In genomic region chr6:34663371-34663770, GRCh38 we compare ENCODE assay signal across 14 cellular contexts. TPM values are rescaled to one million over a fixed set of nuclear protein-coding genes. Genes with fewer than 3 reads are reported as not detected.
A peak's percentile ranks its signal among the peaks of the same experiment; 100 is the strongest.
DNase-seq lines count a peak whose midpoint lies in the region; ATAC-seq and TF ChIP-seq lines count a peak whose summit lies in the region.
"Had no signal": no experiment of that assay in that cellular context is flagged by ENCODE, and none has a peak within 500 bp of the region (broad histone marks: within the 10 kb centered on the region; RNA-seq: fewer than 3 reads in every experiment).

No MANE protein-coding gene starts in this region.

- peak overlapping the region; percentile 59 for H3K27ac ChIP-seq in hepatocyte
- peak overlapping the region in 4 of 12 donors; percentile 39 to 84 (median 40) for H3K27ac ChIP-seq in heart left ventricle
- H3K27ac ChIP-seq: VCaP had no signal

- no peak for TF ChIP-seq CTCF in hepatocyte (IDR thresholded peaks at IDR 0.05; ENCODE audit: poor library complexity)
- TF ChIP-seq CTCF in heart left ventricle (IDR thresholded peaks at IDR 0.05) = no peak

- H3K9me3 ChIP-seq in T-helper 17 cell (ENCODE audit: control insufficient read depth, low read length, poor library complexity, severe bottlenecking) (no peaks in the 10 kb centered on the region), hepatocyte (ENCODE audit: low read depth) (no peaks in the 10 kb centered on the region), heart left ventricle (no peaks in the 10 kb centered on the region)
- H3K9me3 ChIP-seq: thoracic aorta had no signal

- H3K79me2 ChIP-seq in hepatocyte = peaks cover 97% of the 10 kb centered on the region

- no peak overlapping the region for H3K4me2 ChIP-seq in hepatocyte

- POLR2A ChIA-PET in activated CD4-positive, alpha-beta T cell treated with anti-CD3 and anti-CD28 coated beads, Interleukin-2, amount 10 ng/mL, durations not matched to agents 7 days and 5 days (lab: Charles Lee) = no interaction called here

- H3K4me1 ChIP-seq in hepatocyte (ENCODE audit: insufficient read depth) = peaks cover 19% of the 10 kb centered on the region
- H3K4me1 ChIP-seq in heart left ventricle = peaks cover 0 to 74% (median 37%) of the 10 kb centered on the region in 12 donors

- DNase-seq in activated CD4-positive, alpha-beta T cell treated with anti-CD3 and anti-CD28 coated beads, Interleukin-2, amount 10 ng/mL, durations not matched to agents 7 days and 5 days = no peak
- no peak for DNase-seq in activated CD4-positive, alpha-beta T cell treated with anti-CD3 and anti-CD28 coated beads for 4 hours
- DNase-seq in T-helper 17 cell (no peak), hepatocyte (ENCODE audit: low spot score) (no peak), mucosa of gallbladder (ENCODE audit: low spot score) (no peak), heart left ventricle (no peak)
- no peak for DNase-seq in stimulated activated naive B cell treated with anti-CD40 and anti-IgM and Interleukin-4, amounts not matched to agents 10 μg/mL and 1 μg/mL and 100 μg/mL, for 72 hours
- DNase-seq in activated effector memory CD4-positive, alpha-beta T cell treated with anti-CD3 and anti-CD28 coated beads, Interleukin-2, amount 50 U/mL, for 16 hours = no peak
- DNase-seq: left cardiac atrium, NCI-H1694, NCI-H524 treated with DMSO at 0.1 percent for 48 hours, SIG-M5 had no signal

- H3K9me3 Mint-ChIP-seq in activated CD4-positive, alpha-beta T cell treated with anti-CD3 and anti-CD28 coated beads, Interleukin-2, amount 10 ng/mL, durations not matched to agents 7 days and 5 days = peaks cover 4% of the 10 kb centered on the region
- no peaks in the 10 kb centered on the region for H3K9me3 Mint-ChIP-seq in stimulated activated naive B cell treated with anti-CD40 and anti-IgM and Interleukin-4, amounts not matched to agents 10 μg/mL and 1 μg/mL and 100 μg/mL, for 72 hours

- H4K20me1 ChIP-seq in hepatocyte (ENCODE audit: insufficient read depth, poor library complexity, severe bottlenecking) = peaks cover 3% of the 10 kb centered on the region

- H3K4me3 Mint-ChIP-seq in activated CD4-positive, alpha-beta T cell treated with anti-CD3 and anti-CD28 coated beads, Interleukin-2, amount 10 ng/mL, durations not matched to agents 7 days and 5 days = no peak overlapping the region
- no peak overlapping the region for H3K4me3 Mint-ChIP-seq in T-helper 17 cell
- H3K4me3 Mint-ChIP-seq in stimulated activated naive B cell treated with anti-CD40 and anti-IgM and Interleukin-4, amounts not matched to agents 10 μg/mL and 1 μg/mL and 100 μg/mL, for 72 hours = no peak overlapping the region

- ATAC-seq in T-helper 17 cell (no peak), heart left ventricle (no peak)
- no peak for ATAC-seq in stimulated activated naive B cell treated with anti-CD40 and anti-IgM and Interleukin-4, amounts not matched to agents 10 μg/mL and 1 μg/mL and 100 μg/mL, for 72 hours (replicated peaks)

- CTCF ChIA-PET in activated CD4-positive, alpha-beta T cell treated with anti-CD3 and anti-CD28 coated beads, Interleukin-2, amount 10 ng/mL, durations not matched to agents 7 days and 5 days (lab: Charles Lee) = no interaction called here

- H3K36me3 ChIP-seq in hepatocyte (replicated peaks; ENCODE audit: insufficient read depth, low read depth) (no peaks in the 10 kb centered on the region), heart left ventricle (no peaks in the 10 kb centered on the region)
- H3K36me3 ChIP-seq: thoracic aorta had no signal

- TF ChIP-seq POLR2A in heart left ventricle (IDR thresholded peaks at IDR 0.05) = no peak

- no peak overlapping the region for H3K4me3 ChIP-seq in hepatocyte
- H3K4me3 ChIP-seq in heart left ventricle = no peak overlapping the region
- H3K4me3 ChIP-seq: thoracic aorta had no signal

- no peaks in the 10 kb centered on the region for H3K9me2 ChIP-seq in hepatocyte (replicated peaks; ENCODE audit: insufficient read depth)

- 94% methylated on average over 2 of the region's 2 CpGs for WGBS in hepatocyte (ENCODE audit: low lambda C conversion rate, missing lambda C conversion rate)
- 83 to 91% (median 89%) methylated on average over 2 of the region's 2 CpGs for WGBS in heart left ventricle, 4 donors

- H2AFZ ChIP-seq in hepatocyte = no peak overlapping the region

- H3K27me3 ChIP-seq in hepatocyte (no peaks in the 10 kb centered on the region), heart left ventricle (no peaks in the 10 kb centered on the region)

- peaks cover 53% of the 10 kb centered on the region for H3K4me1 Mint-ChIP-seq in activated CD4-positive, alpha-beta T cell treated with anti-CD3 and anti-CD28 coated beads, Interleukin-2, amount 10 ng/mL, durations not matched to agents 7 days and 5 days
- peaks cover 27% of the 10 kb centered on the region for H3K4me1 Mint-ChIP-seq in T-helper 17 cell
- H3K4me1 Mint-ChIP-seq in stimulated activated naive B cell treated with anti-CD40 and anti-IgM and Interleukin-4, amounts not matched to agents 10 μg/mL and 1 μg/mL and 100 μg/mL, for 72 hours = peaks cover 23 to 70% of the 10 kb centered on the region in 2 donors

- peaks cover 24% of the 10 kb centered on the region for H3K36me3 Mint-ChIP-seq in activated CD4-positive, alpha-beta T cell treated with anti-CD3 and anti-CD28 coated beads, Interleukin-2, amount 10 ng/mL, durations not matched to agents 7 days and 5 days (ENCODE audit: low read depth)
- H3K36me3 Mint-ChIP-seq in T-helper 17 cell (ENCODE audit: low read depth) = no peaks in the 10 kb centered on the region
- peaks cover 0 to 12% of the 10 kb centered on the region in 2 donors for H3K36me3 Mint-ChIP-seq in stimulated activated naive B cell treated with anti-CD40 and anti-IgM and Interleukin-4, amounts not matched to agents 10 μg/mL and 1 μg/mL and 100 μg/mL, for 72 hours

- intact Hi-C loops in heart left ventricle (cut with DNase I) = no loop called here

- peak overlapping the region; percentile 85 for H3K27ac Mint-ChIP-seq in activated CD4-positive, alpha-beta T cell treated with anti-CD3 and anti-CD28 coated beads, Interleukin-2, amount 10 ng/mL, durations not matched to agents 7 days and 5 days
- H3K27ac Mint-ChIP-seq in T-helper 17 cell = peak overlapping the region; percentile 90
- H3K27ac Mint-ChIP-seq in stimulated activated naive B cell treated with anti-CD40 and anti-IgM and Interleukin-4, amounts not matched to agents 10 μg/mL and 1 μg/mL and 100 μg/mL, for 72 hours = peak overlapping the region; percentile 16

- no peaks in the 10 kb centered on the region for H3K27me3 Mint-ChIP-seq in activated CD4-positive, alpha-beta T cell treated with anti-CD3 and anti-CD28 coated beads, Interleukin-2, amount 10 ng/mL, durations not matched to agents 7 days and 5 days
- H3K27me3 Mint-ChIP-seq in T-helper 17 cell = no peaks in the 10 kb centered on the region
- no peaks in the 10 kb centered on the region for H3K27me3 Mint-ChIP-seq in stimulated activated naive B cell treated with anti-CD40 and anti-IgM and Interleukin-4, amounts not matched to agents 10 μg/mL and 1 μg/mL and 100 μg/mL, for 72 hours

RNA-seq across cellular contexts. Expression of gene ILRUN, which starts 33.2 kb away (rescaled TPM):
- 10 to 100 TPM; 68.0 to 72.0 TPM for total RNA-seq in activated CD4-positive, alpha-beta T cell treated with anti-CD3 and anti-CD28 coated beads, Interleukin-2, amount 10 ng/mL, durations not matched to agents 7 days and 5 days
- 10 to 100 TPM; 55.9 to 64.4 TPM for total RNA-seq in T-helper 17 cell
- total RNA-seq in hepatocyte = 55.0 and 61.3 TPM in 2 replicates
- polyA plus RNA-seq in hepatocyte = 12.7 and 17.8 TPM in 2 replicates
- total RNA-seq in mucosa of gallbladder = 89.5 TPM
- 100 to 1,000 TPM in 8 of 9 donors, 10 to 100 TPM in 1; 91.2 to 191 (median 116) TPM for total RNA-seq in heart left ventricle
- polyA plus RNA-seq in heart left ventricle = 100 to 1,000 TPM in 1 of 2 donors, 10 to 100 TPM in 1; 95.4 to 150 TPM

Comparison
In these comparisons a context has a peak if more than half of its experiments do, and no peak if none do; other contexts are left out.
1. H3K27ac Mint-ChIP-seq: peak in every context shown above with its lines; median percentile 90 in T-helper 17 cell; 85 in activated CD4-positive, alpha-beta T cell treated with anti-CD3 and anti-CD28 coated beads, Interleukin-2, amount 10 ng/mL, durations not matched to agents 7 days and 5 days; 16 in stimulated activated naive B cell treated with anti-CD40 and anti-IgM and Interleukin-4, amounts not matched to agents 10 μg/mL and 1 μg/mL and 100 μg/mL, for 72 hours.